In the genomic region with DNA sequence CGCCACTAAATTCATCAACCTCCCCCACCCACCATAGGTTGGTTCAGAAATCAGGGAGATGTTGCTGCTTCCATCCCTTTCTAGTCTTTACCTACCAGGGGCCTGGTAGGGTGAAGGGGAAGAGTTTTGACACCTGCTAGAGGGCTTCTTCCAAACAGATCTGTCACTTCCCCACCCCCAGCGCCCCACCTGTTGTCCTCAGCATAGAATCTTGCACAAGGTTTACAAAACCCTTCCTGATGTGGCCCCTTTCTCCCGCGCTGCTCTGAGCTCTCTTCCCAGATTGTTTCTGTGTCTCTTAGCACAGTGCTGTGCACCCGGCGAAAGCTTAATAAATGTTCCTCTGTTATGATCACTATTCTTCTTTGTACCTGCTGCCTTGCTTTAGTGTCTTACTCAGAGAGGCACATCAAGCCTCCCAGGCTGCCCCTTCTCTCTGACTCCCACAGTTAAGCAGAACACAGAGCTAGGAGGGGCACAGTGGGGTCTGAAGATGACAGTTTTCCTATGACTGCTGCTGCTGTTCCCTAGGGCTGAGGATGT, we compare ENCODE assay signal across 1 cellular context.
TF ChIP-seq lines count a peak whose summit lies in the region.

No MANE protein-coding gene starts in this region.

TF ChIP-seq in WTC11, 78 proteins besides CTCF, POLR2A, EP300 and RAD21 (continued from another document):
- TF ChIP-seq, protein P1, sequence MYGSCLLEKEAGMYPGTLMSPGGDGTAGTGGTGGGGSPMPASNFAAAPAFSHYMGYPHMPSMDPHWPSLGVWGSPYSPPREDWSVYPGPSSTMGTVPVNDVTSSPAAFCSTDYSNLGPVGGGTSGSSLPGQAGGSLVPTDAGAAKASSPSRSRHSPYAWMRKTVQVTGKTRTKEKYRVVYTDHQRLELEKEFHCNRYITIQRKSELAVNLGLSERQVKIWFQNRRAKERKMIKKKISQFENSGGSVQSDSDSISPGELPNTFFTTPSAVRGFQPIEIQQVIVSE (CRISPR knock-in tag; IDR thresholded peaks at IDR 0.05; ENCODE audit: borderline replicate concordance) = no peak
- TF ChIP-seq MLX (CRISPR knock-in tag; IDR thresholded peaks at IDR 0.05) (no peak), FOXP4 (CRISPR knock-in tag; IDR thresholded peaks at IDR 0.05) (no peak), FOXJ3 (CRISPR knock-in tag; IDR thresholded peaks at IDR 0.05; ENCODE audit: borderline replicate concordance) (no peak), ZNF416 (CRISPR knock-in tag; IDR thresholded peaks at IDR 0.05) (no peak), ZNF425 (CRISPR knock-in tag; conservative IDR thresholded peaks at IDR 0.05) (no peak), ZNF317 (CRISPR knock-in tag; IDR thresholded peaks at IDR 0.05; ENCODE audit: borderline replicate concordance, low read depth) (no peak), AFF4 (CRISPR knock-in tag; IDR thresholded peaks at IDR 0.05; ENCODE audit: borderline replicate concordance) (no peak), USF1 (CRISPR knock-in tag; IDR thresholded peaks at IDR 0.05) (no peak)
TF ChIP-seq in WTC11: peak in this region for 0.
